In genomic region chr11:130448416-130449068, GRCh38 we compare ENCODE assay signal across 8 cellular contexts. TPM values are rescaled to one million over a fixed set of nuclear protein-coding genes. Genes with fewer than 3 reads are reported as not detected.
A peak's percentile ranks its signal among the peaks of the same experiment; 100 is the strongest.
DNase-seq lines count a peak whose midpoint lies in the region; ATAC-seq and TF ChIP-seq lines count a peak whose summit lies in the region.

Gene ADAMTS15 (plus strand): TSS chr11:130448645. CDS start chr11:130448974, 329 bp downstream.

- 0 out of 2 replicates have a peak, but pooled peaks cover 10% of the 10 kb centered on the region for H3F3A ChIP-seq in GM23338 (replicated peaks; ENCODE audit: low read depth)

- peak within 1 kb of the TSS; percentile 94 for H2AFZ ChIP-seq in GM23338

- peaks cover 62% of the 10 kb centered on the region for H3K27me3 Mint-ChIP-seq in GM23338 (ENCODE audit: insufficient read depth, low read depth, poor library complexity)

- H3K27ac Mint-ChIP-seq in GM23338: no peak within 1 kb of the TSS

- WGBS in adipose tissue, 3 donors: 0 to 1% (median 0%) methylated on average over 57 of the region's 57 CpGs
- WGBS in psoas muscle, 3 donors: 0 to 1% (median 0%) methylated on average over 48 to 57 of the region's 57 CpGs

- intact Hi-C loops in psoas muscle (cut with DNase I): loop anchor here (5.0 to 10.0 kb wide), 4 partner anchors 76 to 379 kb away; no protein-coding TSS in a partner anchor

- H3K9me3 ChIP-seq in right atrium auricular region (no peaks in the 10 kb centered on the region), psoas muscle (no peaks in the 10 kb centered on the region)

- H3K36me3 ChIP-seq in GM23338 (ENCODE audit: insufficient read depth) (no peaks in the 10 kb centered on the region), right atrium auricular region (no peaks in the 10 kb centered on the region), psoas muscle (ENCODE audit: insufficient read depth in 1 of 2, low read depth in 1 of 2) (no peaks in the 10 kb centered on the region)

- H3K4me1 ChIP-seq in GM23338 (ENCODE audit: insufficient read depth) (no peaks in the 10 kb centered on the region), right atrium auricular region (peaks cover 0 to 37% of the 10 kb centered on the region in 2 donors), psoas muscle (peaks cover 13% of the 10 kb centered on the region)

- H3K27me3 ChIP-seq in GM23338 (ENCODE audit: insufficient read depth) (peaks cover 45% of the 10 kb centered on the region), right atrium auricular region (no peaks in the 10 kb centered on the region), psoas muscle (ENCODE audit: insufficient read depth in 3 of 3, low read length in 2 of 3) (peaks cover 0 to 13% (median 0%) of the 10 kb centered on the region in 3 donors)

- ATAC-seq in GM23338: peak; percentile 78
- ATAC-seq in psoas muscle: peak; percentile 74 to 84 (median 77)
- ATAC-seq in GM19463 (IDR thresholded peaks at IDR 0.05; ENCODE audit: unreplicated experiment): no peak

- H3K9me3 Mint-ChIP-seq in GM23338: peaks cover 2% of the 10 kb centered on the region; the same call in 1 of the 3 replicates

- H3K4me3 Mint-ChIP-seq in GM23338: peak within 1 kb of the TSS; percentile 87

- peaks cover 9% of the 10 kb centered on the region for H3K4me1 Mint-ChIP-seq in GM23338

- no peaks in the 10 kb centered on the region for H3K79me2 ChIP-seq in GM23338 (replicated peaks; ENCODE audit: insufficient read depth)

- peak within 1 kb of the TSS; percentile 93 for H3K4me2 ChIP-seq in GM23338

- peak within 1 kb of the TSS; percentile 79 for H3K4me3 ChIP-seq in GM23338
- H3K4me3 ChIP-seq in right atrium auricular region: peak within 1 kb of the TSS; percentile 64 to 67
- H3K4me3 ChIP-seq in psoas muscle: peak within 1 kb of the TSS; percentile 70

- TF ChIP-seq CTCF in GM23338 (conservative IDR thresholded peaks at IDR 0.05; ENCODE audit: low read depth in 2 of 2) (no peak), right atrium auricular region (IDR thresholded peaks at IDR 0.05) (no peak), psoas muscle (IDR thresholded peaks at IDR 0.05) (no peak)

- H3K36me3 Mint-ChIP-seq in GM23338 (ENCODE audit: low read depth): peaks cover 3% of the 10 kb centered on the region; the same call in 1 of the 3 replicates

- no peaks in the 10 kb centered on the region; the same call in 1 of the 2 replicates for H4K20me1 ChIP-seq in GM23338 (replicated peaks; ENCODE audit: insufficient read depth)

- DNase-seq in AG20443 (ENCODE audit: low spot score): peak; percentile 89
- peak; percentile 95 for DNase-seq in GM23338 (ENCODE audit: low spot score)
- DNase-seq in NCI-H524 treated with DMSO at 0.1 percent for 48 hours (lab: John Stamatoyannopoulos, UW): peak; percentile 37
- peak; percentile 89 for DNase-seq in right atrium auricular region (ENCODE audit: low spot score)
- peak; percentile 81 to 92 for DNase-seq in psoas muscle
- no peak for DNase-seq in NK-92 (lab: John Stamatoyannopoulos, UW; ENCODE audit: unreplicated experiment)

- no peak within 1 kb of the TSS for H3K27ac ChIP-seq in GM23338 (ENCODE audit: low read depth)
- no peak within 1 kb of the TSS for H3K27ac ChIP-seq in adipose tissue (ENCODE audit: low read depth, low read length)
- H3K27ac ChIP-seq in right atrium auricular region: peak within 1 kb of the TSS; percentile 87 to 90
- H3K27ac ChIP-seq in psoas muscle: peak within 1 kb of the TSS; percentile 42

- peaks cover 9% of the 10 kb centered on the region; the same call in 1 of the 2 replicates for H3K9me2 ChIP-seq in GM23338 (ENCODE audit: insufficient read depth)

TF ChIP-seq in GM23338, 12 proteins besides CTCF, POLR2A, EP300 and RAD21:
- no peak for TF ChIP-seq STAT1 (IDR thresholded peaks at IDR 0.05; ENCODE audit: unreplicated experiment)
- TF ChIP-seq ZNF331 (CRISPR knock-in tag; IDR thresholded peaks at IDR 0.05; ENCODE audit: low read depth): no peak
- no peak for TF ChIP-seq EZH2phosphoT487 (IDR thresholded peaks at IDR 0.05; ENCODE audit: unreplicated experiment)
- no peak for TF ChIP-seq EZH2 (IDR thresholded peaks at IDR 0.05; ENCODE audit: low read depth, unreplicated experiment)
- TF ChIP-seq JUNB (IDR thresholded peaks at IDR 0.05; ENCODE audit: unreplicated experiment): no peak
- TF ChIP-seq ETS1 (IDR thresholded peaks at IDR 0.05): no peak
- no peak for TF ChIP-seq NANOG (IDR thresholded peaks at IDR 0.05; ENCODE audit: borderline replicate concordance)
- peak; percentile 71 for TF ChIP-seq POLR2AphosphoS5 (IDR thresholded peaks at IDR 0.05; ENCODE audit: low read depth)

RNA-seq across cellular contexts. Expression of gene ADAMTS15, which starts in this region (rescaled TPM):
- total RNA-seq in GM23338 (2014; rRNA removed; shearing (Covaris generic)): 5.6 and 7.7 TPM in 2 replicates
- polyA plus RNA-seq in GM23338 (2016; fragmentation: Nextera tagmentation; extraction: Ambion mirVana) (0.38 and 0.42 TPM in 2 replicates), adipose tissue (10 to 100 TPM in 2 of 3 donors, 1 to 10 TPM in 1; 3.5 to 22.6 (median 10.1) TPM), psoas muscle (1 to 10 TPM in 1 of 3 donors, under 1 TPM in 2; 0.66 to 3.1 (median 0.79) TPM)
- total RNA-seq in right atrium auricular region (10 to 100 TPM; 17.5 to 21.2 TPM), psoas muscle (1 to 10 TPM; 1.5 to 2.2 (median 1.8) TPM)

Comparison
In these comparisons a context has a peak if more than half of its experiments do, and no peak if none do; other contexts are left out.
1. H3K27ac ChIP-seq: peak in right atrium auricular region (2 of 2) and psoas muscle (single experiment); none in GM23338 (single experiment) and adipose tissue (single experiment).
2. Peak in every context shown above with its lines, with median percentiles within 50 percentile points of each other: H3K4me3 ChIP-seq.